9 cellular contexts compared by ENCODE assay signal in the genomic region with DNA sequence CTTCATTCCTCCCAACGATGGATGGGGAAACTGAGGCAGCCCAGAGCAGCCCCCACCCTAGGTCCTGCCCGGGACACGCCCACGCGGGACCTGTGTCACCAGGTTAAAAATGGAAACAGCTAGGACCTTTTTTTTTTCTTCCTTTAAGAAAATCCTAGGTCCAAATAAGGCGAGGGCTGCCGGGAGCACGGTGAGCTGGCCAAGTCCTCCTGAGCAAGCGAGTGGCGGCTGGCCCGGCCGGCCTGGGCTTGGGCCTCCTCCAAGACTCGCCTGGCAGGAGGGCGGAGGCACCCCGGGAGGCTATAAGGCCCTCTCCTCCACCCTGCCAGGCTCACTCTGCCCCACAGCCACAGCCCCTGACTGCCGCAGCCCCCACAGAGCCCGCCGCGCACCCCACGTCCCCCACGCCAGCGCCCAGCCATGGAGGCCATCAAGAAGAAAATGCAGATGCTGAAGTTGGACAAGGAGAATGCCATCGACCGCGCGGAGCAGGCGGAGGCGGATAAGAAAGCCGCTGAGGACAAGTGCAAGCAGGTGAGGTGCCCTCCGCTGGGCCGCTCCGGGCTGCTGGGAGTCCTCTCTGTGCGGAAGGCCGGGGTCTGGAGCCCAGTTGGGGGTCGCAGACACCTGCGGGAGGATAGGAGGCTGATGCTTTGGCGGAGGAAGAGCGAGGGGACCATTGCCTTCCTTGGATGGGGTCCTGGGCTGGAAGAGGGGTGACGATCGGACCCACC. TPM values are rescaled to one million over a fixed set of nuclear protein-coding genes. Genes with fewer than 3 reads are reported as not detected.
A peak's percentile ranks its signal among the peaks of the same experiment; 100 is the strongest.
DNase-seq lines count a peak whose midpoint lies in the region; ATAC-seq, FAIRE-seq and TF ChIP-seq lines count a peak whose summit lies in the region.
"Had no signal": no experiment of that assay in that cellular context is flagged by ENCODE, and none has a peak within 500 bp of the region (broad histone marks: within the 10 kb centered on the region; RNA-seq: fewer than 3 reads in every experiment).

No MANE protein-coding gene starts in this region.

- H2AFZ ChIP-seq in K562 (ENCODE audit: low read depth, low read length), result no peak overlapping the region

- peak; percentile 67 for DNase-seq in HT-29 (ENCODE audit: low spot score)
- DNase-seq in K562 (ENCODE audit: extremely low read depth in 1 of 4, low spot score in 3 of 4), result no peak
- peak; percentile 78 for DNase-seq in iris pigment epithelial cell (ENCODE audit: low read depth)
- DNase-seq in thoracic aorta (ENCODE audit: low spot score), result peak; percentile 84
- no peak for DNase-seq in NCI-H2029 (lab: John Stamatoyannopoulos, UW)
- DNase-seq: cortex of kidney, KG1 had no signal

- no peak for FAIRE-seq in K562 (lab: Jason Lieb, UNC)

- no peak overlapping the region for H3K9ac ChIP-seq in K562 (ENCODE audit: insufficient read depth in 1 of 2, low read depth in 2 of 2, low read length in 2 of 2)

- TF ChIP-seq POLR2A in K562 (conservative IDR thresholded peaks at IDR 0.05), result no peak

- TF ChIP-seq CTCF in K562 (IDR thresholded peaks at IDR 0.05 in 2 of 3, conservative IDR thresholded peaks at IDR 0.05 in 1 of 3; ENCODE audit: insufficient read depth in 2 of 3, low read depth in 1 of 3, low read length in 3 of 3) (no peak), thoracic aorta (IDR thresholded peaks at IDR 0.05) (no peak)

- H3K27me3 ChIP-seq in K562 (ENCODE audit: control insufficient read depth in 2 of 2, insufficient read depth in 2 of 2, low read length in 2 of 2) (no peaks in the 10 kb centered on the region), thoracic aorta (replicated peaks; ENCODE audit: insufficient read depth) (no peaks in the 10 kb centered on the region)

- no TSS peak for BruUV-seq in K562 (replicated peaks; lab: Mats Ljungman, UMichigan)

- in situ Hi-C loops in K562 (cut with MboI), result no loop called here

- H3K4me1 ChIP-seq in K562 (replicated peaks in 1 of 2; ENCODE audit: control insufficient read depth in 2 of 2, insufficient read depth in 2 of 2, low read length in 2 of 2), result peaks cover 38 to 39% of the 10 kb centered on the region in 2 experiments
- H3K4me1 ChIP-seq in thoracic aorta (ENCODE audit: control insufficient read depth in 1 of 2, low read depth in 2 of 2), result peaks cover 26 to 59% of the 10 kb centered on the region in 2 donors

- CTCF ChIA-PET in K562 (lab: Yijun Ruan, JAX; ENCODE audit: low intra/inter-chr PET ratio), result interaction anchor here (1.0 to 1.2 kb wide), 2 partner anchors 116 to 118 kb away, joined by 4 to 6 read pairs; a partner anchor contains a TSS

- intact Hi-C loops in K562 (cut with micrococcal nuclease), result no loop called here

- WGBS in K562 (ENCODE audit: insufficient coverage, low coverage, missing lambda C conversion rate), result 49% methylated on average over 22 of the region's 40 CpGs

- H3K9me1 ChIP-seq in K562 (ENCODE audit: control insufficient read depth, insufficient read depth, low read length), result no peaks in the 10 kb centered on the region

- H4K20me1 ChIP-seq in K562 (replicated peaks; ENCODE audit: control insufficient read depth, insufficient read depth, low read length), result no peaks in the 10 kb centered on the region

- H3K27ac ChIP-seq in K562 (ENCODE audit: extremely low read depth, low read depth, low read length) (no peak overlapping the region), thoracic aorta (peak overlapping the region; percentile 97 to 98)

- no peak for TF ChIP-seq RAD21 in K562 (CRISPR knock-in tag; conservative IDR thresholded peaks at IDR 0.05 in 1 of 2, IDR thresholded peaks at IDR 0.05 in 1 of 2)

- ATAC-seq in K562 (0 out of 3 replicates have a peak, but pooled peaks have one; percentile 12), thoracic aorta (ENCODE audit: insufficient number of reproducible peaks, low FRiP score, low read depth) (peak; percentile 57), HG03280 (IDR thresholded peaks at IDR 0.05; ENCODE audit: unreplicated experiment) (no peak), HG02840 (IDR thresholded peaks at IDR 0.05; ENCODE audit: low FRiP score, unreplicated experiment) (no peak)

- H3K4me3 ChIP-seq in K562 (no peak overlapping the region), thoracic aorta (peak overlapping the region; percentile 94)

- H3K9me3 ChIP-seq in K562 (replicated peaks; ENCODE audit: control insufficient read depth, insufficient read depth, low read depth, low read length) (peaks cover 2% of the 10 kb centered on the region; the same call in 1 of the 2 replicates), thoracic aorta (no peaks in the 10 kb centered on the region)

- POLR2A ChIA-PET in K562 (lab: Yijun Ruan, JAX), result interaction anchor here (0.6 kb wide), 1 partner anchor 854 kb away, joined by 5 read pairs; no protein-coding TSS in a partner anchor

- no peak overlapping the region for H3K4me2 ChIP-seq in K562 (ENCODE audit: insufficient read depth, low read length)

- no peaks in the 10 kb centered on the region for H3K79me2 ChIP-seq in K562 (ENCODE audit: control insufficient read depth, insufficient read depth, low read length)

- no peak for TF ChIP-seq EP300 in K562 (IDR thresholded peaks at IDR 0.05; ENCODE audit: low read length)

- no peaks in the 10 kb centered on the region for H3K36me3 ChIP-seq in K562 (ENCODE audit: control insufficient read depth, insufficient read depth, low read length)
- H3K36me3 ChIP-seq in thoracic aorta, result no peaks in the 10 kb centered on the region

TF ChIP-seq in K562, 482 proteins besides CTCF, POLR2A, EP300 and RAD21 (continues in another document):
- TF ChIP-seq, protein P1, sequence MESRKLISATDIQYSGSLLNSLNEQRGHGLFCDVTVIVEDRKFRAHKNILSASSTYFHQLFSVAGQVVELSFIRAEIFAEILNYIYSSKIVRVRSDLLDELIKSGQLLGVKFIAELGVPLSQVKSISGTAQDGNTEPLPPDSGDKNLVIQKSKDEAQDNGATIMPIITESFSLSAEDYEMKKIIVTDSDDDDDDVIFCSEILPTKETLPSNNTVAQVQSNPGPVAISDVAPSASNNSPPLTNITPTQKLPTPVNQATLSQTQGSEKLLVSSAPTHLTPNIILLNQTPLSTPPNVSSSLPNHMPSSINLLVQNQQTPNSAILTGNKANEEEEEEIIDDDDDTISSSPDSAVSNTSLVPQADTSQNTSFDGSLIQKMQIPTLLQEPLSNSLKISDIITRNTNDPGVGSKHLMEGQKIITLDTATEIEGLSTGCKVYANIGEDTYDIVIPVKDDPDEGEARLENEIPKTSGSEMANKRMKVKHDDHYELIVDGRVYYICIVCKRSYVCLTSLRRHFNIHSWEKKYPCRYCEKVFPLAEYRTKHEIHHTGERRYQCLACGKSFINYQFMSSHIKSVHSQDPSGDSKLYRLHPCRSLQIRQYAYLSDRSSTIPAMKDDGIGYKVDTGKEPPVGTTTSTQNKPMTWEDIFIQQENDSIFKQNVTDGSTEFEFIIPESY (CRISPR knock-in tag; IDR thresholded peaks at IDR 0.05), result peak; percentile 83
- TF ChIP-seq EGR1 (conservative IDR thresholded peaks at IDR 0.05), result peak; percentile 64
- no peak for TF ChIP-seq SIX5 (IDR thresholded peaks at IDR 0.05; ENCODE audit: borderline replicate concordance in 1 of 2, insufficient read depth in 1 of 2, low read depth in 1 of 2, low read length in 2 of 2)
- no peak for TF ChIP-seq FOSL1 (tag; conservative IDR thresholded peaks at IDR 0.05)
- TF ChIP-seq SRF (CRISPR knock-in tag; IDR thresholded peaks at IDR 0.05), result peak in 1 of 2 experiments; percentile 62; a peak in 1 of 4 replicates
- TF ChIP-seq ZNF197 (CRISPR knock-in tag; IDR thresholded peaks at IDR 0.05; ENCODE audit: low read depth), result no peak

RNA-seq across cellular contexts. Expression of a gene that starts 8.9 kb away (rescaled TPM):
- 160 and 166 TPM in 2 replicates for total RNA-seq in HT-29 (2014; rRNA removed; shearing (Covaris generic))
- 73.0 and 113 TPM in 2 replicates for total RNA-seq in K562 (2011; cell fraction: chromatin; rRNA removed; ENCODE audit: low replicate concordance)
- total RNA-seq in K562 (2011; cell fraction: nucleolus; rRNA removed), result 52.4 and 58.9 TPM in 2 replicates
- total RNA-seq in K562 (2011; cell fraction: nucleoplasm; rRNA removed), result 66.6 and 115 TPM in 2 replicates
- total RNA-seq in K562 (2014; rRNA removed) (76.3 and 82.9 TPM in 2 replicates), K562 (2014; rRNA removed; fragmentation: Illumina TruSeq; extraction: Trizol) (81.8 and 91.3 TPM in 2 replicates), K562 (2015; rRNA removed; fragmentation: Illumina TruSeq; extraction: Trizol) (106 and 111 TPM in 2 replicates), K562 (2021) (61.2 and 63.6 TPM in 2 replicates), thoracic aorta (1,000 to 10,000 TPM in 1 of 2 donors, 100 to 1,000 TPM in 1; 964 to 1,096 TPM)
- polyA plus RNA-seq in K562 (2011; rRNA removed) (104 and 126 TPM in 2 replicates), K562 (2014; fragmentation: Illumina TruSeq; extraction: Trizol) (87.6 and 108 TPM in 2 replicates), K562 (2014; fragmentation: Nextera tagmentation; extraction: Ambion mirVana) (10 to 100 TPM; 28.1 to 34.0 TPM), K562 (2014; rRNA removed) (77.4 and 86.3 TPM in 2 replicates)
- polyA plus RNA-seq in K562 (2011; cell fraction: cytosol; rRNA removed), result 36.8 and 82.5 TPM in 2 replicates
- polyA plus RNA-seq in K562 (2011; cell fraction: nucleus; rRNA removed), result 30.6 and 46.4 TPM in 2 replicates
- polyA plus RNA-seq in K562 (2012), result 90.1 and 265 TPM in 2 replicates
- 79.9 and 121 TPM in 2 replicates for polyA minus RNA-seq in K562 (2011; rRNA and poly(A)+ RNA removed)
- polyA minus RNA-seq in K562 (2011; cell fraction: cytosol; rRNA and poly(A)+ RNA removed), result 31.3 and 61.1 TPM in 2 replicates
- 17.5 and 35.4 TPM in 2 replicates for polyA minus RNA-seq in K562 (2011; cell fraction: nucleus; rRNA and poly(A)+ RNA removed)

RNA-seq across cellular contexts. Expression of a gene that starts 44.3 kb away (rescaled TPM):
- 37.4 and 45.9 TPM in 2 replicates for total RNA-seq in HT-29 (2014; rRNA removed; shearing (Covaris generic))
- 81.6 and 164 TPM in 2 replicates for total RNA-seq in K562 (2011; cell fraction: chromatin; rRNA removed; ENCODE audit: low replicate concordance)
- total RNA-seq in K562 (2011; cell fraction: nucleolus; rRNA removed), result 94.9 and 99.9 TPM in 2 replicates
- total RNA-seq in K562 (2011; cell fraction: nucleoplasm; rRNA removed), result 96.1 and 105 TPM in 2 replicates
- total RNA-seq in K562 (2014; rRNA removed) (42.5 and 47.2 TPM in 2 replicates), K562 (2014; rRNA removed; fragmentation: Illumina TruSeq; extraction: Trizol) (60.2 and 66.7 TPM in 2 replicates), K562 (2015; rRNA removed; fragmentation: Illumina TruSeq; extraction: Trizol) (92.0 and 102 TPM in 2 replicates), K562 (2021) (71.9 and 82.7 TPM in 2 replicates), thoracic aorta (10 to 100 TPM; 40.5 to 41.5 TPM)
- polyA plus RNA-seq in K562 (2011; rRNA removed) (45.4 and 66.9 TPM in 2 replicates), K562 (2014; fragmentation: Illumina TruSeq; extraction: Trizol) (53.2 and 55.4 TPM in 2 replicates), K562 (2014; fragmentation: Nextera tagmentation; extraction: Ambion mirVana) (10 to 100 TPM; 11.2 to 13.9 TPM), K562 (2014; rRNA removed) (47.1 and 80.1 TPM in 2 replicates)
- 50.7 and 63.0 TPM in 2 replicates for polyA plus RNA-seq in K562 (2011; cell fraction: cytosol; rRNA removed)
- 33.2 and 35.1 TPM in 2 replicates for polyA plus RNA-seq in K562 (2011; cell fraction: nucleus; rRNA removed)
- polyA plus RNA-seq in K562 (2012), result 34.9 and 92.8 TPM in 2 replicates
- polyA minus RNA-seq in K562 (2011; rRNA and poly(A)+ RNA removed), result 168 and 219 TPM in 2 replicates
- 52.2 and 76.3 TPM in 2 replicates for polyA minus RNA-seq in K562 (2011; cell fraction: cytosol; rRNA and poly(A)+ RNA removed)
- 34.5 and 60.4 TPM in 2 replicates for polyA minus RNA-seq in K562 (2011; cell fraction: nucleus; rRNA and poly(A)+ RNA removed)

Comparison
In these comparisons a context has a peak if more than half of its experiments do, and no peak if none do; other contexts are left out.
1. DNase-seq: peak in HT-29 (single experiment), iris pigment epithelial cell (single experiment) and thoracic aorta (single experiment); none in K562 (0 of 4) and NCI-H2029 (single experiment).
2. ATAC-seq: peak in K562 (single experiment) and thoracic aorta (single experiment); none in HG03280 (single experiment) and HG02840 (single experiment).